Comparison of ENCODE assay signal across 13 cellular contexts in genomic region chr18:23354625-23355024, GRCh38.
DNase-seq lines count a peak whose midpoint lies in the region; ATAC-seq, FAIRE-seq and TF ChIP-seq lines count a peak whose summit lies in the region.
"Had no signal": no experiment of that assay in that cellular context is flagged by ENCODE, and none has a peak within 500 bp of the region (broad histone marks: within the 10 kb centered on the region; RNA-seq: fewer than 3 reads in every experiment).

No MANE protein-coding gene starts in this region.

- CTCF ChIA-PET in A549 (lab: Yijun Ruan, JAX): no interaction called here

- 32% methylated on average over 4 of the region's 4 CpGs for WGBS in A549 (ENCODE audit: missing lambda C conversion rate)
- WGBS in tibial nerve, 2 donors: 69 to 74% methylated on average over 4 of the region's 4 CpGs

- TF ChIP-seq CTCF in A549 (IDR thresholded peaks at IDR 0.05) (no peak), tibial nerve (IDR thresholded peaks at IDR 0.05) (no peak), right atrium auricular region (IDR thresholded peaks at IDR 0.05) (no peak)

- H3K4me1 ChIP-seq in A549: no peaks in the 10 kb centered on the region
- peaks cover 60% of the 10 kb centered on the region for H3K4me1 ChIP-seq in adipocyte (ENCODE audit: control insufficient read depth, insufficient read depth, low read length)
- peaks cover 0 to 56% (median 31%) of the 10 kb centered on the region in 4 donors for H3K4me1 ChIP-seq in tibial nerve
- peaks cover 0 to 28% of the 10 kb centered on the region in 2 donors for H3K4me1 ChIP-seq in right atrium auricular region

- H3K9me3 ChIP-seq in A549: no peaks in the 10 kb centered on the region
- H3K9me3 ChIP-seq in adipocyte (ENCODE audit: control insufficient read depth, low read length): no peaks in the 10 kb centered on the region
- H3K9me3 ChIP-seq in tibial nerve: peaks cover 0 to 2% (median 0%) of the 10 kb centered on the region in 4 donors
- H3K9me3 ChIP-seq in right atrium auricular region: no peaks in the 10 kb centered on the region
- H3K9me3 ChIP-seq: gastrocnemius medialis had no signal

- H3K9ac ChIP-seq in adipocyte (ENCODE audit: low read length): no peak overlapping the region

- H3K27me3 ChIP-seq in adipocyte (replicated peaks; ENCODE audit: control insufficient read depth, insufficient read depth, low read length) (no peaks in the 10 kb centered on the region), tibial nerve (no peaks in the 10 kb centered on the region), right atrium auricular region (no peaks in the 10 kb centered on the region)
- H3K27me3 ChIP-seq: gastrocnemius medialis had no signal

- no peak overlapping the region for H3K4me2 ChIP-seq in A549

- no peak for FAIRE-seq in A549 (lab: Jason Lieb, UNC)

- no peak for TF ChIP-seq RAD21 in A549 (conservative IDR thresholded peaks at IDR 0.05 in 1 of 2, IDR thresholded peaks at IDR 0.05 in 1 of 2)

- H3K27ac ChIP-seq in A549: no peak overlapping the region
- H3K27ac ChIP-seq in tibial nerve: peak overlapping the region in 2 of 4 donors; percentile 30 to 84
- no peak overlapping the region for H3K27ac ChIP-seq in right atrium auricular region
- H3K27ac ChIP-seq: gastrocnemius medialis had no signal

- POLR2A ChIA-PET in A549 (lab: Yijun Ruan, JAX): no interaction called here

- DNase-seq in A549 (ENCODE audit: low read depth in 1 of 2, low spot score in 1 of 2) (peak in 1 of 2 experiments; percentile 3), HS-5 (ENCODE audit: low read depth) (peak; percentile 56), adipocyte (ENCODE audit: low read depth) (peak; percentile 38), glomerular visceral epithelial cell (ENCODE audit: extremely low spot score) (peak; percentile 76), cerebellum (ENCODE audit: low spot score) (no peak), tibial nerve (ENCODE audit: low spot score in 2 of 2) (no peak), right atrium auricular region (ENCODE audit: low spot score) (no peak)
- DNase-seq: AML-193, amniotic stem cell, DMS153, gastrocnemius medialis, NCI-H2171 treated with DMSO at 0.1 percent for 48 hours had no signal

- H3K4me3 ChIP-seq in A549 (no peak overlapping the region), adipocyte (ENCODE audit: low read length) (no peak overlapping the region), tibial nerve (no peak overlapping the region), right atrium auricular region (no peak overlapping the region)
- H3K4me3 ChIP-seq: gastrocnemius medialis had no signal

- ATAC-seq in A549: peak; percentile 41 to 43; a peak in 4 of 6 replicates
- no peak for ATAC-seq in GM19463 (IDR thresholded peaks at IDR 0.05; ENCODE audit: unreplicated experiment)
- ATAC-seq: gastrocnemius medialis had no signal

- TF ChIP-seq EP300 in A549 (IDR thresholded peaks at IDR 0.05) (no peak), tibial nerve (IDR thresholded peaks at IDR 0.05) (no peak)

- H3K36me3 ChIP-seq in adipocyte (ENCODE audit: control insufficient read depth, insufficient read depth, low read length, severe bottlenecking) (peaks cover 7% of the 10 kb centered on the region), tibial nerve (peaks cover 0 to 24% (median 0%) of the 10 kb centered on the region in 3 donors), right atrium auricular region (no peaks in the 10 kb centered on the region)
- H3K36me3 ChIP-seq: gastrocnemius medialis had no signal

- no peak for TF ChIP-seq POLR2A in A549 (IDR thresholded peaks at IDR 0.05; ENCODE audit: low read length)
- no peak for TF ChIP-seq POLR2A in tibial nerve (IDR thresholded peaks at IDR 0.05)

TF ChIP-seq in A549, 52 proteins besides CTCF, POLR2A, EP300 and RAD21:
- no peak for TF ChIP-seq EHF (CRISPR knock-in tag; IDR thresholded peaks at IDR 0.05)
- TF ChIP-seq FOSL2 (IDR thresholded peaks at IDR 0.05): 0 out of 2 replicates have a peak, but pooled peaks have one; percentile 8
- no peak for TF ChIP-seq FOSL2 (CRISPR knock-in tag; IDR thresholded peaks at IDR 0.05)
- no peak for TF ChIP-seq RCOR1 (IDR thresholded peaks at IDR 0.05; ENCODE audit: low read depth, low read length)
- no peak for TF ChIP-seq MAX (IDR thresholded peaks at IDR 0.05)
- no peak for TF ChIP-seq TFCP2L1 (CRISPR knock-in tag; IDR thresholded peaks at IDR 0.05)
- TF ChIP-seq RARB (CRISPR knock-in tag; IDR thresholded peaks at IDR 0.05): no peak
- no peak for TF ChIP-seq CHD4 (IDR thresholded peaks at IDR 0.05; ENCODE audit: borderline replicate concordance)
- no peak for TF ChIP-seq ZSCAN20 (CRISPR knock-in tag; IDR thresholded peaks at IDR 0.05)
- no peak for TF ChIP-seq POLR2AphosphoS2 (conservative IDR thresholded peaks at IDR 0.05; ENCODE audit: low read length)

Comparison
In these comparisons a context has a peak if more than half of its experiments do, and no peak if none do; other contexts are left out.
1. DNase-seq: peak in HS-5 (single experiment), adipocyte (single experiment) and glomerular visceral epithelial cell (single experiment); none in cerebellum (single experiment), tibial nerve (0 of 2) and right atrium auricular region (single experiment).